In the genomic region with DNA sequence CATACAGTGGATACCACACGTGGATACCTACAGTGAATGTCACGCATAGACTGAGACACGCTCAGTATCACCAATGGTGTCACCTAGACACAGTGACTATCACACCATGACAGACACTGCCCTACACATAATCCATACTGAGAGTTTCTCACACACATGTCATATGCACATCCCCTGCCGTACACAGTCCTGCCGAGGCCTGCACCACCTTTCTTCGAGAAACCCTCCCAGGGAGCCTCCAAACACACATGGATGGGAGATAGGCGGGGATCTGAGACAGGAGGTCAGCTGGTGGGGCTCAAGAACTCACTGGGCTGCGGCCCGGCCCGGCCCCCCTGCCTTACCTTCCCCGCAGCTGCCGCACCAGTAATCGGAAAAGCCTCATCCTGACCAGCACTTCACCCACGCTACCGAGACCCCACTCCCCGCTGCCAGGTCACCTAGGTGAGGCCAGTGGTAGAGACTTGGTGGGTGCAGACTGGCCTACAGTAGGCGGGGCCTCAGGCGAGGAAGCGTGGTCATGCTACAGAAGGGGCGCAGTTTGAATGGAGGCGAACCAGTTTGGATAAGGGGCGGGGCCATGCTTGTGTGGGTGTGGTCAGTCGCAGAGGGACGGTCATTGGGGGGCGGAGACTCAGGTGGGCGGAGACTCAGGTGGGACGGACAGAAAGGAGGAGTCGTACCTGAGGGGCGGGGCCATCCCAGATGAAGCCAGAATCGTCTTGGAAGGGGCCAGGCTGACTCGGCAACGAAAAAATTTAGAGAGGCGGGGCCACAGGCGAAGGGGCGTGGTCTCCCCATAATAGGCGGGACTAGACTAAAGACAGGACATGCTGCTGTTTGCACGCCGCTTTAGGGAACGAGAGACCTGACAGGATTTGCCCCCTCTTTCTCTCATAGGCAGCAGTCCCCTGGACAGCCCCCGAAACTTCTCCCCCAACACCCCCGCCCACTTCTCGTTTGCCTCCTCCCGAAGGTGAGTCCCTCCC, we compare ENCODE assay signal across 7 cellular contexts. TPM values are rescaled to one million over a fixed set of nuclear protein-coding genes. Genes with fewer than 3 reads are reported as not detected.
A peak's percentile ranks its signal among the peaks of the same experiment; 100 is the strongest.
DNase-seq lines count a peak whose midpoint lies in the region; ATAC-seq and TF ChIP-seq lines count a peak whose summit lies in the region.

No MANE protein-coding gene starts in this region.

- H3K27me3 Mint-ChIP-seq in activated CD4-positive, alpha-beta memory T cell treated with anti-CD3 and anti-CD28 coated beads for 36 hours, result peaks cover 64% of the 10 kb centered on the region

- no peak overlapping the region for H3K4me3 Mint-ChIP-seq in activated CD4-positive, alpha-beta memory T cell treated with anti-CD3 and anti-CD28 coated beads for 36 hours

- H3K36me3 Mint-ChIP-seq in activated CD4-positive, alpha-beta memory T cell treated with anti-CD3 and anti-CD28 coated beads for 36 hours, result no peaks in the 10 kb centered on the region

- H3K27me3 ChIP-seq in MG63 (peaks cover 38% of the 10 kb centered on the region), fibroblast of lung (ENCODE audit: control insufficient read depth, insufficient read depth, low read length) (peaks cover 52% of the 10 kb centered on the region)

- H2AFZ ChIP-seq in fibroblast of lung (ENCODE audit: low read length), result no peak overlapping the region

- H3K36me3 ChIP-seq in ES-I3 (ENCODE audit: insufficient read depth, low read length) (no peaks in the 10 kb centered on the region), MG63 (no peaks in the 10 kb centered on the region), fibroblast of lung (ENCODE audit: control insufficient read depth, insufficient read depth, low read length) (no peaks in the 10 kb centered on the region)

- intact Hi-C loops in activated CD4-positive, alpha-beta memory T cell treated with anti-CD3 and anti-CD28 coated beads for 36 hours (cut with micrococcal nuclease), result no loop called here

- no peaks in the 10 kb centered on the region for H3K9me3 ChIP-seq in ES-I3 (ENCODE audit: control insufficient read depth, insufficient read depth, low read length)
- H3K9me3 ChIP-seq in MG63, result no peaks in the 10 kb centered on the region
- H3K9me3 ChIP-seq in fibroblast of lung (ENCODE audit: control insufficient read depth, insufficient read depth, low read depth, low read length), result no peaks in the 10 kb centered on the region

- peak; percentile 77 for DNase-seq in MG63
- peak; percentile 77 for DNase-seq in activated CD4-positive, alpha-beta memory T cell treated with anti-CD3 and anti-CD28 coated beads for 36 hours
- DNase-seq in fibroblast of lung (ENCODE audit: low read depth in 2 of 2), result peak; percentile 47 to 62
- peak; percentile 67 for DNase-seq in occipital lobe (lab: John Stamatoyannopoulos, UW)

- no peaks in the 10 kb centered on the region for H3K79me2 ChIP-seq in fibroblast of lung (ENCODE audit: control insufficient read depth, insufficient read depth, low read length)

- no peaks in the 10 kb centered on the region for H4K20me1 ChIP-seq in fibroblast of lung (ENCODE audit: control insufficient read depth, extremely low read depth, insufficient read depth, low read length)

- H3K4me3 ChIP-seq in MG63 (no peak overlapping the region), fibroblast of lung (replicated peaks in 1 of 4; ENCODE audit: control extremely low read depth in 1 of 4, insufficient read depth in 1 of 4, low read depth in 3 of 4, low read length in 4 of 4) (peak overlapping the region in 2 of 4 experiments; percentile 1 to 32)

- TF ChIP-seq CTCF in fibroblast of lung (conservative IDR thresholded peaks at IDR 0.05 in 1 of 2, IDR thresholded peaks at IDR 0.05 in 1 of 2; ENCODE audit: low read depth in 1 of 2, low read length in 2 of 2), result no peak

- CTCF ChIA-PET in activated CD4-positive, alpha-beta memory T cell treated with anti-CD3 and anti-CD28 coated beads for 36 hours (lab: Charles Lee), result interaction anchor here (1.3 to 1.6 kb wide), 2 partner anchors 10 to 14 kb away, joined by 4 to 5 read pairs; no protein-coding TSS in a partner anchor

- H3K9ac ChIP-seq in ES-I3 (ENCODE audit: low read depth, low read length) (peak overlapping the region; percentile 53; the same call in 1 of the 2 replicates), fibroblast of lung (ENCODE audit: insufficient read depth, low read length) (no peak overlapping the region)

- no peaks in the 10 kb centered on the region for H3K9me3 Mint-ChIP-seq in activated CD4-positive, alpha-beta memory T cell treated with anti-CD3 and anti-CD28 coated beads for 36 hours

- peak overlapping the region; percentile 7 for H3K4me2 ChIP-seq in fibroblast of lung (ENCODE audit: extremely low read depth, insufficient read depth, low read length)

- no peak for ATAC-seq in GM19324 (IDR thresholded peaks at IDR 0.05; ENCODE audit: low FRiP score, unreplicated experiment)
- no peak for ATAC-seq in HG02884 (IDR thresholded peaks at IDR 0.05; ENCODE audit: unreplicated experiment)

- H3K4me1 ChIP-seq in ES-I3 (ENCODE audit: insufficient read depth, low read length) (peaks cover 9% of the 10 kb centered on the region), fibroblast of lung (ENCODE audit: control insufficient read depth, extremely low read depth, insufficient read depth, low read length) (peaks cover 3% of the 10 kb centered on the region)

- POLR2A ChIA-PET in activated CD4-positive, alpha-beta memory T cell treated with anti-CD3 and anti-CD28 coated beads for 36 hours (lab: Charles Lee), result no interaction called here

- H3K27ac ChIP-seq in fibroblast of lung (ENCODE audit: insufficient read depth, low read length), result no peak overlapping the region

- H3K4me1 Mint-ChIP-seq in activated CD4-positive, alpha-beta memory T cell treated with anti-CD3 and anti-CD28 coated beads for 36 hours (ENCODE audit: low read depth), result peaks cover 34% of the 10 kb centered on the region

- no peak overlapping the region for H3K27ac Mint-ChIP-seq in activated CD4-positive, alpha-beta memory T cell treated with anti-CD3 and anti-CD28 coated beads for 36 hours

RNA-seq across cellular contexts. Expression of gene MAST1, which starts 2.1 kb away (rescaled TPM):
- total RNA-seq in MG63 (2014; rRNA removed; shearing (Covaris generic); ENCODE audit: low replicate concordance), result 3.4 and 9.8 TPM in 2 replicates
- total RNA-seq in activated CD4-positive, alpha-beta memory T cell treated with anti-CD3 and anti-CD28 coated beads for 36 hours, result 1 to 10 TPM; 1.7 to 2.3 TPM
- 0.26 and 1.3 TPM in 2 replicates for total RNA-seq in fibroblast of lung
- polyA plus RNA-seq in fibroblast of lung, result 0.20 and 0.30 TPM in 2 replicates
- polyA plus RNA-seq in fibroblast of lung (2012), result 0.21 and 0.39 TPM in 2 replicates
- polyA minus RNA-seq in fibroblast of lung (ENCODE audit: low replicate concordance), result 5.1 TPM in 1 of 2 replicates, not detected in the other
- total RNA-seq in occipital lobe, result 35.1 TPM

RNA-seq across cellular contexts. Expression of gene RTBDN, which starts 6.0 kb away (rescaled TPM):
- 0.95 TPM in 1 of 2 replicates, not detected in the other for total RNA-seq in MG63 (2014; rRNA removed; shearing (Covaris generic); ENCODE audit: low replicate concordance)
- total RNA-seq in activated CD4-positive, alpha-beta memory T cell treated with anti-CD3 and anti-CD28 coated beads for 36 hours, result not detected
- total RNA-seq in fibroblast of lung (not detected in 2 replicates), occipital lobe (2.0 TPM)
- polyA plus RNA-seq in fibroblast of lung, result not detected in 2 replicates
- not detected in 2 replicates for polyA plus RNA-seq in fibroblast of lung (2012)
- polyA minus RNA-seq in fibroblast of lung (ENCODE audit: low replicate concordance), result not detected in 2 replicates

RNA-seq across cellular contexts. Expression of gene RNASEH2A, which starts 34.0 kb away (rescaled TPM):
- 153 and 219 TPM in 2 replicates for total RNA-seq in MG63 (2014; rRNA removed; shearing (Covaris generic); ENCODE audit: low replicate concordance)
- 10 to 100 TPM; 61.9 to 66.8 TPM for total RNA-seq in activated CD4-positive, alpha-beta memory T cell treated with anti-CD3 and anti-CD28 coated beads for 36 hours
- total RNA-seq in fibroblast of lung (3.1 and 8.9 TPM in 2 replicates), occipital lobe (15.8 TPM)
- 14.3 and 51.3 TPM in 2 replicates for polyA plus RNA-seq in fibroblast of lung
- 9.5 and 31.1 TPM in 2 replicates for polyA plus RNA-seq in fibroblast of lung (2012)
- 3.1 and 26.3 TPM in 2 replicates for polyA minus RNA-seq in fibroblast of lung (ENCODE audit: low replicate concordance)

RNA-seq across cellular contexts. Expression of gene THSD8, which starts 38.5 kb away (rescaled TPM):
- total RNA-seq in MG63 (2014; rRNA removed; shearing (Covaris generic); ENCODE audit: low replicate concordance), result 0.99 TPM in 1 of 2 replicates, not detected in the other
- 10 to 100 TPM; 42.4 to 44.6 TPM for total RNA-seq in activated CD4-positive, alpha-beta memory T cell treated with anti-CD3 and anti-CD28 coated beads for 36 hours
- total RNA-seq in fibroblast of lung (0.51 TPM in 1 of 2 replicates, not detected in the other), occipital lobe (0.62 TPM)
- 2.8 TPM in 1 of 2 replicates, not detected in the other for polyA plus RNA-seq in fibroblast of lung
- polyA plus RNA-seq in fibroblast of lung (2012), result 6.9 and 25.0 TPM in 2 replicates
- polyA minus RNA-seq in fibroblast of lung (ENCODE audit: low replicate concordance), result 4.7 and 18.1 TPM in 2 replicates

RNA-seq across cellular contexts. Expression of gene PRDX2, which starts 38.8 kb away (rescaled TPM):
- 279 and 325 TPM in 2 replicates for total RNA-seq in MG63 (2014; rRNA removed; shearing (Covaris generic); ENCODE audit: low replicate concordance)
- total RNA-seq in activated CD4-positive, alpha-beta memory T cell treated with anti-CD3 and anti-CD28 coated beads for 36 hours, result 100 to 1,000 TPM; 253 to 258 TPM
- total RNA-seq in fibroblast of lung, result 166 and 228 TPM in 2 replicates
- 186 and 294 TPM in 2 replicates for polyA plus RNA-seq in fibroblast of lung
- 216 and 316 TPM in 2 replicates for polyA plus RNA-seq in fibroblast of lung (2012)
- 512 and 667 TPM in 2 replicates for polyA minus RNA-seq in fibroblast of lung (ENCODE audit: low replicate concordance)
- total RNA-seq in occipital lobe, result 174 TPM
